In the genomic region with DNA sequence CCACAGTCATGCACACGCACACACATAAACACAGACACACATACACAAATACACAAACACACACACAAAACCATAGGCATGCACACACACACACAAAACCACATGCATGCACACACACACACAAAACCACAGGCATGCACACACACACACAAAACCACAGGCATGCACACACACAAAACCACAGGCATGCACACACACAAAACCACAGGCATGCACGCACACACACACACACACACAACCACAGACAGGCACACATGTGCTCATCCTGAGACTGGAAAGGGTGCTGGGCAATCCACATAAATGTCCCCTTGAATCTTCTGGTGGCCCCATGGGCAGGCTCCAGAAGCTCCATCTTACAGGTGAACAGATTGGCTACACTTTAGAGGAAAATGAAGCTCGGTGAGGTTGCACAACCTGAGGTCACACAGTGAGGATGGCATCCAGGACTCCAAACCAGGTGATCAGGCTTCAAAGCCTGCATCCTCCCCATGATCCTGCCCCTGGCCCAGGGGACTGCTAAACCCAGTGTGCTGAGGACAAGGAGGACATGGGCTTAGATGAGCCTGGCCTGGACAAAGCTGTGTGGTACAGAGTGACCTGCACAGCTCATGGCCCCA, we compare ENCODE assay signal across 17 cellular contexts.
A peak's percentile ranks its signal among the peaks of the same experiment; 100 is the strongest.
DNase-seq lines count a peak whose midpoint lies in the region; ATAC-seq, FAIRE-seq and TF ChIP-seq lines count a peak whose summit lies in the region.
"Had no signal": no experiment of that assay in that cellular context is flagged by ENCODE, and none has a peak within 500 bp of the region (broad histone marks: within the 10 kb centered on the region; RNA-seq: fewer than 3 reads in every experiment).

No MANE protein-coding gene starts in this region.

- POLR2A ChIA-PET in HepG2 (lab: Yijun Ruan, JAX): no interaction called here
- POLR2A ChIA-PET in activated CD4-positive, alpha-beta memory T cell treated with anti-CD3 and anti-CD28 coated beads for 36 hours (lab: Charles Lee): interaction anchor here (0.8 kb wide), 1 partner anchor 10 kb away, joined by 4 read pairs; no protein-coding TSS in a partner anchor

- CTCF ChIA-PET in HepG2 (lab: Yijun Ruan, JAX; ENCODE audit: low intra/inter-chr PET ratio, low total read pairs): no interaction called here
- CTCF ChIA-PET in activated CD4-positive, alpha-beta memory T cell treated with anti-CD3 and anti-CD28 coated beads for 36 hours (lab: Charles Lee): interaction anchor here (1.6 kb wide), 1 partner anchor 147 kb away, joined by 5 read pairs; no protein-coding TSS in a partner anchor

- in situ Hi-C loops in HepG2 (cut with HindIII; ENCODE audit: extremely low pct_ligation_motif_present, low pct_unique_long_range_greater_than_20kb): no loop called here
- in situ Hi-C loops in gastrocnemius medialis (cut with MboI; ENCODE audit: low sequenced_read_pairs in 4 of 4): no loop called here

- no peaks in the 10 kb centered on the region for H3K9me2 ChIP-seq in hepatocyte (replicated peaks; ENCODE audit: insufficient read depth)

- peaks cover 33% of the 10 kb centered on the region for H3K4me1 Mint-ChIP-seq in activated CD4-positive, alpha-beta memory T cell treated with anti-CD3 and anti-CD28 coated beads for 36 hours (ENCODE audit: low read depth)

- H3K79me2 ChIP-seq in HepG2 (ENCODE audit: insufficient read depth, low read length) (no peaks in the 10 kb centered on the region), hepatocyte (no peaks in the 10 kb centered on the region)

- no peaks in the 10 kb centered on the region for H3K36me3 Mint-ChIP-seq in activated CD4-positive, alpha-beta memory T cell treated with anti-CD3 and anti-CD28 coated beads for 36 hours

- no peaks in the 10 kb centered on the region for H3K27me3 Mint-ChIP-seq in activated CD4-positive, alpha-beta memory T cell treated with anti-CD3 and anti-CD28 coated beads for 36 hours
- H3K27me3 Mint-ChIP-seq: CD4-positive, alpha-beta T cell had no signal

- intact Hi-C loops in right lobe of liver (cut with DNase I): no loop called here
- intact Hi-C loops in HepG2 (cut with micrococcal nuclease; ENCODE audit: unreplicated experiment): no loop called here
- intact Hi-C loops in activated CD4-positive, alpha-beta memory T cell treated with anti-CD3 and anti-CD28 coated beads for 36 hours (cut with micrococcal nuclease): loop anchor here (10.0 kb wide), 1 partner anchor 355 kb away; no protein-coding TSS in a partner anchor
- intact Hi-C loops in gastrocnemius medialis (cut with DNase I; ENCODE audit: low total_unique reads): loop anchor here (5.0 kb wide), 1 partner anchor 247 kb away; no protein-coding TSS in a partner anchor

- no peak overlapping the region for H3K4me3 Mint-ChIP-seq in activated CD4-positive, alpha-beta memory T cell treated with anti-CD3 and anti-CD28 coated beads for 36 hours
- H3K4me3 Mint-ChIP-seq: CD4-positive, alpha-beta T cell had no signal

- H4K20me1 ChIP-seq in HepG2 (ENCODE audit: insufficient read depth, low read length): no peaks in the 10 kb centered on the region
- H4K20me1 ChIP-seq in hepatocyte (ENCODE audit: insufficient read depth, poor library complexity, severe bottlenecking): no peaks in the 10 kb centered on the region

- H2AFZ ChIP-seq in HepG2 (ENCODE audit: low read length) (no peak overlapping the region), hepatocyte (no peak overlapping the region)

- DNase-seq in right lobe of liver: no peak
- no peak for DNase-seq in HepG2 (ENCODE audit: low spot score)
- no peak for DNase-seq in activated CD4-positive, alpha-beta memory T cell treated with anti-CD3 and anti-CD28 coated beads for 36 hours
- DNase-seq in hepatocyte (ENCODE audit: low spot score): no peak
- DNase-seq in H7: no peak
- no peak for DNase-seq in stimulated activated naive CD4-positive, alpha-beta T cell treated with Interleukin-2 at 50 U/mL for 16 hours (lab: John Stamatoyannopoulos, UW)
- no peak for DNase-seq in gastrocnemius medialis
- DNase-seq: activated CD4-positive, CD25-positive, alpha-beta regulatory T cell; activated CD8-positive, alpha-beta memory T cell treated with anti-CD3 and anti-CD28 coated beads, Interleukin-2, amount 50 U/mL, for 48 hours; CD4-positive, alpha-beta T cell; foreskin fibroblast; midbrain had no signal

- no peak overlapping the region for H3K9ac ChIP-seq in HepG2 (ENCODE audit: insufficient read depth, low read depth, low read length)

- H3K36me3 ChIP-seq in right lobe of liver (no peaks in the 10 kb centered on the region), HepG2 (replicated peaks in 1 of 2; ENCODE audit: control insufficient read depth in 1 of 2, insufficient read depth in 2 of 2, low read length in 2 of 2) (no peaks in the 10 kb centered on the region), hepatocyte (replicated peaks; ENCODE audit: insufficient read depth, low read depth) (no peaks in the 10 kb centered on the region), urinary bladder (ENCODE audit: insufficient read depth) (no peaks in the 10 kb centered on the region), H7 (replicated peaks; ENCODE audit: control insufficient read depth, insufficient read depth, low read length) (no peaks in the 10 kb centered on the region), gastrocnemius medialis (no peaks in the 10 kb centered on the region)
- H3K36me3 ChIP-seq: neutrophil had no signal

- TF ChIP-seq RAD21 in HepG2 (CRISPR knock-in tag; IDR thresholded peaks at IDR 0.05): no peak

- no peaks in the 10 kb centered on the region for H3K9me3 ChIP-seq in right lobe of liver
- no peaks in the 10 kb centered on the region for H3K9me3 ChIP-seq in HepG2 (ENCODE audit: low read length)
- H3K9me3 ChIP-seq in hepatocyte (ENCODE audit: low read depth): no peaks in the 10 kb centered on the region
- H3K9me3 ChIP-seq in gastrocnemius medialis: no peaks in the 10 kb centered on the region

- BruUV-seq in HepG2 (replicated peaks; lab: Mats Ljungman, UMichigan): no TSS peak

- no peak for FAIRE-seq in HepG2 (lab: Jason Lieb, UNC)
- FAIRE-seq: colon, endothelial cell of umbilical vein had no signal

- H3K4me2 ChIP-seq in HepG2 (ENCODE audit: low read depth, low read length) (no peak overlapping the region), hepatocyte (no peak overlapping the region)

- H3K4me3 ChIP-seq in right lobe of liver (no peak overlapping the region), HepG2 (replicated peaks in 1 of 3; ENCODE audit: insufficient read depth in 1 of 3, low read depth in 2 of 3, low read length in 3 of 3) (no peak overlapping the region), hepatocyte (no peak overlapping the region), urinary bladder (ENCODE audit: low read depth, low read length) (no peak overlapping the region), H7 (ENCODE audit: insufficient read depth, low read depth, low read length) (no peak overlapping the region), gastrocnemius medialis (no peak overlapping the region)

- H3K27ac Mint-ChIP-seq in activated CD4-positive, alpha-beta memory T cell treated with anti-CD3 and anti-CD28 coated beads for 36 hours: peak overlapping the region; percentile 8
- H3K27ac Mint-ChIP-seq: CD4-positive, alpha-beta T cell had no signal

- TF ChIP-seq CTCF in right lobe of liver (IDR thresholded peaks at IDR 0.05) (no peak), HepG2 (CRISPR knock-in tag; IDR thresholded peaks at IDR 0.05) (no peak), hepatocyte (IDR thresholded peaks at IDR 0.05; ENCODE audit: poor library complexity) (no peak), gastrocnemius medialis (IDR thresholded peaks at IDR 0.05 in 4 of 5, conservative IDR thresholded peaks at IDR 0.05 in 1 of 5) (no peak)

- peaks cover 2% of the 10 kb centered on the region for H3K9me3 Mint-ChIP-seq in activated CD4-positive, alpha-beta memory T cell treated with anti-CD3 and anti-CD28 coated beads for 36 hours
- H3K9me3 Mint-ChIP-seq: CD4-positive, alpha-beta T cell had no signal

- H3K4me1 ChIP-seq in right lobe of liver: peaks cover 0 to 5% (median 0%) of the 10 kb centered on the region in 4 donors
- no peaks in the 10 kb centered on the region for H3K4me1 ChIP-seq in HepG2 (ENCODE audit: insufficient read depth, low read length)
- H3K4me1 ChIP-seq in hepatocyte (ENCODE audit: insufficient read depth): peaks cover 46% of the 10 kb centered on the region
- no peaks in the 10 kb centered on the region for H3K4me1 ChIP-seq in urinary bladder (ENCODE audit: insufficient read depth)
- peaks cover 2 to 5% of the 10 kb centered on the region in 2 donors for H3K4me1 ChIP-seq in gastrocnemius medialis

- no peaks in the 10 kb centered on the region for H3K27me3 ChIP-seq in right lobe of liver
- H3K27me3 ChIP-seq in HepG2 (ENCODE audit: control insufficient read depth in 1 of 2, insufficient read depth in 2 of 2, low read length in 2 of 2): no peaks in the 10 kb centered on the region
- no peaks in the 10 kb centered on the region for H3K27me3 ChIP-seq in hepatocyte
- H3K27me3 ChIP-seq in H7 (ENCODE audit: control insufficient read depth, insufficient read depth, low read length): no peaks in the 10 kb centered on the region
- no peaks in the 10 kb centered on the region for H3K27me3 ChIP-seq in gastrocnemius medialis
- H3K27me3 ChIP-seq: neutrophil had no signal

- no peak for TF ChIP-seq EP300 in HepG2 (IDR thresholded peaks at IDR 0.05; ENCODE audit: low read depth in 2 of 2, low read length in 2 of 2)
- no peak for TF ChIP-seq EP300 in HepG2 (CRISPR knock-in tag; IDR thresholded peaks at IDR 0.05; ENCODE audit: borderline replicate concordance)

- peak; percentile 45 to 73 (median 46) for ATAC-seq in right lobe of liver
- ATAC-seq in HepG2: no peak; the same call in 2 of the 3 replicates
- ATAC-seq in gastrocnemius medialis: no peak

- TF ChIP-seq POLR2A in right lobe of liver (IDR thresholded peaks at IDR 0.05): no peak
- no peak for TF ChIP-seq POLR2A in HepG2 (IDR thresholded peaks at IDR 0.05; ENCODE audit: insufficient read depth in 1 of 2, low read depth in 2 of 2, low read length in 2 of 2)
- no peak for TF ChIP-seq POLR2A in gastrocnemius medialis (IDR thresholded peaks at IDR 0.05)

- no peak overlapping the region for H3K27ac ChIP-seq in right lobe of liver
- H3K27ac ChIP-seq in HepG2 (ENCODE audit: extremely low read length, insufficient read depth, low read length): no peak overlapping the region
- H3K27ac ChIP-seq in hepatocyte: peak overlapping the region; percentile 23
- peak overlapping the region; percentile 32 for H3K27ac ChIP-seq in urinary bladder (ENCODE audit: low read depth)
- H3K27ac ChIP-seq in gastrocnemius medialis: no peak overlapping the region
- H3K27ac ChIP-seq: HL-60, neutrophil had no signal

- 30% methylated on average over 2 of the region's 3 CpGs for WGBS in right lobe of liver (ENCODE audit: insufficient coverage, low coverage, low lambda C conversion rate, missing lambda C conversion rate)
- 72% methylated on average over 2 of the region's 3 CpGs for WGBS in HepG2 (ENCODE audit: low lambda C conversion rate)
- WGBS in hepatocyte (ENCODE audit: low lambda C conversion rate, missing lambda C conversion rate): 82% methylated on average over 3 of the region's 3 CpGs
- WGBS in urinary bladder: 77% methylated on average over 3 of the region's 3 CpGs

Comparison
In these comparisons a context has a peak if more than half of its experiments do, and no peak if none do; other contexts are left out.
1. ATAC-seq: peak in right lobe of liver (4 of 4); none in HepG2 (single experiment) and gastrocnemius medialis (0 of 2).
2. H3K27ac ChIP-seq: peak in hepatocyte (single experiment) and urinary bladder (single experiment); none in right lobe of liver (0 of 3), HepG2 (single experiment) and gastrocnemius medialis (0 of 4).
3. intact Hi-C loops: an anchor here in activated CD4-positive, alpha-beta memory T cell treated with anti-CD3 and anti-CD28 coated beads for 36 hours (10.0 kb wide) and gastrocnemius medialis (5.0 kb wide); none called in right lobe of liver and HepG2.